Comparison of ENCODE assay signal across 22 cellular contexts in the genomic region with DNA sequence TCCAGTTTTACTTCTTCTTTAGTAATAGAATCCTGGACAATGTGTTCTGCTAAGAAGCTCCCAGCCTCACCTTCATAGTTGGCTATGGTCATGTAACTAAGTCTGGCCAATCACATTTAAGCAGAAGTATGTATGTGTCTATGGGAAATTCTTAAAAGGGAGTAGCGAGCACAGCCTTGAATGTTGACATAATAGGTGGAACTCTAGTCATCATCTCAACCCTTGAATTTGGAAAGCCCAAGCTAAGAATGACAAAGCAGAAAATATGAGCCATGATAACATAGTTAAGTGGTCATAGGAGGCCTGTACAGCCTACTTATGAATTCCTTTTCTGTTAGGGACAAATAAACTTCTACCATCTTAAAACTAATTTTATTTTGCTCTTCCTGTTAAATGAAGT.
DNase-seq lines count a peak whose midpoint lies in the region; ATAC-seq, FAIRE-seq and TF ChIP-seq lines count a peak whose summit lies in the region.
"Had no signal": no experiment of that assay in that cellular context is flagged by ENCODE, and none has a peak within 500 bp of the region (broad histone marks: within the 10 kb centered on the region; RNA-seq: fewer than 3 reads in every experiment).

No MANE protein-coding gene starts in this region.

- no peaks in the 10 kb centered on the region for H3K79me2 ChIP-seq in HepG2 (ENCODE audit: insufficient read depth, low read length)

- intact Hi-C loops in HepG2 (cut with micrococcal nuclease; ENCODE audit: unreplicated experiment): no loop called here
- intact Hi-C loops in right lobe of liver (cut with DNase I): no loop called here

- no peak for FAIRE-seq in HepG2 (lab: Jason Lieb, UNC)
- FAIRE-seq: H54, K562 had no signal

- ATAC-seq in HepG2 (no peak), right lobe of liver (no peak), HG03520 (IDR thresholded peaks at IDR 0.05; ENCODE audit: unreplicated experiment) (no peak)
- ATAC-seq: K562 had no signal

- H2AFZ ChIP-seq in HepG2 (ENCODE audit: low read length) (no peak overlapping the region), mesenchymal stem cell (ENCODE audit: low read depth, low read length) (no peak overlapping the region)

- H3K4me1 ChIP-seq in HepG2 (ENCODE audit: insufficient read depth, low read length): peaks cover 18% of the 10 kb centered on the region
- H3K4me1 ChIP-seq in right lobe of liver: peaks cover 0 to 10% (median 5%) of the 10 kb centered on the region in 4 donors
- no peaks in the 10 kb centered on the region for H3K4me1 ChIP-seq in mesenchymal stem cell (ENCODE audit: control insufficient read depth, insufficient read depth, low read depth, low read length)
- H3K4me1 ChIP-seq: BE2C had no signal

- no TSS peak for BruUV-seq in HepG2 (replicated peaks; lab: Mats Ljungman, UMichigan)

- H3K4me3 ChIP-seq in HepG2 (replicated peaks in 1 of 3; ENCODE audit: insufficient read depth in 1 of 3, low read depth in 2 of 3, low read length in 3 of 3) (no peak overlapping the region), right lobe of liver (no peak overlapping the region), mesenchymal stem cell (ENCODE audit: insufficient read depth in 1 of 2, low read depth in 1 of 2, low read length in 2 of 2) (no peak overlapping the region)
- H3K4me3 ChIP-seq: K562, SK-N-MC had no signal

- no peak overlapping the region for H3K18ac ChIP-seq in mesenchymal stem cell (ENCODE audit: low read depth in 1 of 2, low read length in 2 of 2)

- H4K91ac ChIP-seq in mesenchymal stem cell (ENCODE audit: low read length): no peak overlapping the region

- H2BK120ac ChIP-seq in mesenchymal stem cell (ENCODE audit: low read depth, low read length): no peak overlapping the region

- H3K9me3 ChIP-seq in HepG2 (ENCODE audit: low read length) (no peaks in the 10 kb centered on the region), right lobe of liver (no peaks in the 10 kb centered on the region), mesenchymal stem cell (ENCODE audit: control insufficient read depth, low read length) (no peaks in the 10 kb centered on the region)
- H3K9me3 ChIP-seq: BE2C, Caco-2 had no signal

- no peak for TF ChIP-seq RAD21 in HepG2 (CRISPR knock-in tag; IDR thresholded peaks at IDR 0.05)

- TF ChIP-seq CTCF in HepG2 (CRISPR knock-in tag; IDR thresholded peaks at IDR 0.05): no peak
- no peak for TF ChIP-seq CTCF in right lobe of liver (IDR thresholded peaks at IDR 0.05)

- no peaks in the 10 kb centered on the region for H3K36me3 ChIP-seq in HepG2 (replicated peaks in 1 of 2; ENCODE audit: control insufficient read depth in 1 of 2, insufficient read depth in 2 of 2, low read length in 2 of 2)
- H3K36me3 ChIP-seq in right lobe of liver: no peaks in the 10 kb centered on the region
- H3K36me3 ChIP-seq in mesenchymal stem cell (ENCODE audit: control insufficient read depth in 1 of 2, insufficient read depth in 2 of 2, low read depth in 1 of 2, low read length in 2 of 2): no peaks in the 10 kb centered on the region
- H3K36me3 ChIP-seq: BE2C had no signal

- H3K9ac ChIP-seq in HepG2 (ENCODE audit: insufficient read depth, low read depth, low read length) (no peak overlapping the region), mesenchymal stem cell (ENCODE audit: low read length) (no peak overlapping the region)

- no peaks in the 10 kb centered on the region for H3K79me1 ChIP-seq in mesenchymal stem cell (replicated peaks; ENCODE audit: low read length, poor library complexity, severe bottlenecking)

- CTCF ChIA-PET in HepG2 (lab: Yijun Ruan, JAX; ENCODE audit: low intra/inter-chr PET ratio, low total read pairs): no interaction called here

- H4K8ac ChIP-seq in mesenchymal stem cell (ENCODE audit: low read length): no peak overlapping the region

- no peak overlapping the region for H2BK5ac ChIP-seq in mesenchymal stem cell (ENCODE audit: low read depth, low read length, poor library complexity, severe bottlenecking)

- H3K23ac ChIP-seq in mesenchymal stem cell (ENCODE audit: low read length in 2 of 2): no peak overlapping the region

- in situ Hi-C loops in HepG2 (cut with HindIII; ENCODE audit: extremely low pct_ligation_motif_present, low pct_unique_long_range_greater_than_20kb): loop anchor here (25.0 kb wide), 1 partner anchor 693 kb away; no protein-coding TSS in a partner anchor

- DNase-seq in HepG2 (ENCODE audit: low spot score): no peak
- no peak for DNase-seq in right lobe of liver
- no peak for DNase-seq in epithelial cell of prostate (ENCODE audit: low read depth, low spot score)
- peak; percentile 13 for DNase-seq in mesenchymal stem cell
- no peak for DNase-seq in GDM1 (lab: John Stamatoyannopoulos, UW)
- DNase-seq in SW480 (ENCODE audit: low spot score): no peak
- DNase-seq in C1 segment of cervical spinal cord (lab: John Stamatoyannopoulos, UW): no peak
- DNase-seq: 8988T; BE2C; Caco-2; CD4-positive, alpha-beta T cell; DMS153; HFFc6; NCI-H1105; NCI-H1694 treated with DMSO at 0.1 percent for 48 hours; NCI-H510A; NCI-H748 treated with DMSO at 0.1 percent for 48 hours; SHP77 had no signal

- no peak for TF ChIP-seq EP300 in HepG2 (IDR thresholded peaks at IDR 0.05; ENCODE audit: low read depth in 2 of 2, low read length in 2 of 2)
- TF ChIP-seq EP300 in HepG2 (CRISPR knock-in tag; IDR thresholded peaks at IDR 0.05; ENCODE audit: borderline replicate concordance): no peak

- H3K27ac ChIP-seq in HepG2 (ENCODE audit: extremely low read length, insufficient read depth, low read length) (no peak overlapping the region), right lobe of liver (no peak overlapping the region), epithelial cell of prostate (peak overlapping the region; percentile 28), mesenchymal stem cell (ENCODE audit: low read length, poor library complexity, severe bottlenecking) (no peak overlapping the region)
- H3K27ac ChIP-seq: SK-N-MC had no signal

- no peak overlapping the region for H3K4me2 ChIP-seq in HepG2 (ENCODE audit: low read depth, low read length)
- no peak overlapping the region for H3K4me2 ChIP-seq in mesenchymal stem cell (ENCODE audit: low read length, poor library complexity, severe bottlenecking)

- H2BK15ac ChIP-seq in mesenchymal stem cell (ENCODE audit: low read depth, poor library complexity, severe bottlenecking): no peak overlapping the region

- H4K20me1 ChIP-seq in HepG2 (ENCODE audit: insufficient read depth, low read length): no peaks in the 10 kb centered on the region

- WGBS in HepG2 (ENCODE audit: low lambda C conversion rate): 80% methylated on average over 1 of the region's 1 CpG
- WGBS in right lobe of liver (ENCODE audit: insufficient coverage, low coverage, low lambda C conversion rate, missing lambda C conversion rate): 100% methylated on average over 1 of the region's 1 CpG
- 100% methylated on average over 1 of the region's 1 CpG for WGBS in mesenchymal stem cell

- no peaks in the 10 kb centered on the region for H3K27me3 ChIP-seq in HepG2 (ENCODE audit: control insufficient read depth in 1 of 2, insufficient read depth in 2 of 2, low read length in 2 of 2)
- H3K27me3 ChIP-seq in right lobe of liver: no peaks in the 10 kb centered on the region
- no peaks in the 10 kb centered on the region for H3K27me3 ChIP-seq in mesenchymal stem cell (ENCODE audit: control insufficient read depth in 1 of 2, insufficient read depth in 1 of 2, low read length in 2 of 2)
- H3K27me3 ChIP-seq: BE2C had no signal

- POLR2A ChIA-PET in HepG2 (lab: Yijun Ruan, JAX): no interaction called here

- H3K4ac ChIP-seq in mesenchymal stem cell (ENCODE audit: low read depth in 1 of 2, low read length in 2 of 2): no peak overlapping the region

- no peak overlapping the region for H2BK12ac ChIP-seq in mesenchymal stem cell (ENCODE audit: low read length in 2 of 2)

- no peak overlapping the region for H3K14ac ChIP-seq in mesenchymal stem cell (ENCODE audit: low read length in 2 of 2)

- TF ChIP-seq POLR2A in HepG2 (IDR thresholded peaks at IDR 0.05; ENCODE audit: insufficient read depth in 1 of 2, low read depth in 2 of 2, low read length in 2 of 2) (no peak), right lobe of liver (IDR thresholded peaks at IDR 0.05) (no peak)

- H2AK5ac ChIP-seq in mesenchymal stem cell (ENCODE audit: low read length, severe bottlenecking): no peak overlapping the region

TF ChIP-seq in HepG2, 621 proteins besides CTCF, POLR2A, EP300 and RAD21:
- TF ChIP-seq, protein P1, sequence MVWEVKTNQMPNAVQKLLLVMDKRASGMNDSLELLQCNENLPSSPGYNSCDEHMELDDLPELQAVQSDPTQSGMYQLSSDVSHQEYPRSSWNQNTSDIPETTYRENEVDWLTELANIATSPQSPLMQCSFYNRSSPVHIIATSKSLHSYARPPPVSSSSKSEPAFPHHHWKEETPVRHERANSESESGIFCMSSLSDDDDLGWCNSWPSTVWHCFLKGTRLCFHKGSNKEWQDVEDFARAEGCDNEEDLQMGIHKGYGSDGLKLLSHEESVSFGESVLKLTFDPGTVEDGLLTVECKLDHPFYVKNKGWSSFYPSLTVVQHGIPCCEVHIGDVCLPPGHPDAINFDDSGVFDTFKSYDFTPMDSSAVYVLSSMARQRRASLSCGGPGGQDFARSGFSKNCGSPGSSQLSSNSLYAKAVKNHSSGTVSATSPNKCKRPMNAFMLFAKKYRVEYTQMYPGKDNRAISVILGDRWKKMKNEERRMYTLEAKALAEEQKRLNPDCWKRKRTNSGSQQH (CRISPR knock-in tag; IDR thresholded peaks at IDR 0.05; ENCODE audit: low read depth): no peak
- TF ChIP-seq NFE2L2 (IDR thresholded peaks at IDR 0.05; ENCODE audit: low read length): peak; percentile 14; the same call in 1 of the 2 replicates
TF ChIP-seq in HepG2: peak in this region for 1.
